Comparison of ENCODE assay signal across 8 cellular contexts in the genomic region with DNA sequence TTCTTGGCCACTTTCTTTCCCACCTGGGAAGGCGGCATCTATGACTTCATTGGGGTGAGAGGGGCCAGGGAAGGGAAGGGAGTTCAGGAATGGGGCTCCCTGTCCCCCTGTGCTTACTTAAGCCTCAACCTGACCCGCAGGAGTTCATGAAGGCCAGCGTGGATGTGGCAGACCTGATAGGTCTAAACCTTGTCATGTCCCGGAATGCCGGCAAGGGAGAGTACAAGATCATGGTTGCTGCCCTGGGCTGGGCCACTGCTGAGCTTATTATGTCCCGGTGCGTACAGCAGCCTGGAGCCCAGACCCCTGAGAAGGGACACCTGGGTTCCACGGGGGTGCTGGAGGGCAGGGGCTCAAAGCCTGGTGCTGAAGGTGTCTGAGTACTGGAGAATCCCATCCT. TPM values are rescaled to one million over a fixed set of nuclear protein-coding genes. Genes with fewer than 3 reads are reported as not detected.
DNase-seq lines count a peak whose midpoint lies in the region; ATAC-seq, FAIRE-seq and TF ChIP-seq lines count a peak whose summit lies in the region.

No MANE protein-coding gene starts in this region.

- peak overlapping the region; percentile 94 for H3K9ac ChIP-seq in HUES6 (ENCODE audit: low read length)

- no peaks in the 10 kb centered on the region for H3K9me3 Mint-ChIP-seq in MCF 10A (ENCODE audit: unreplicated experiment)
- no peaks in the 10 kb centered on the region for H3K9me3 Mint-ChIP-seq in naive B cell

- H3K36me3 ChIP-seq in HUES6 (ENCODE audit: control insufficient read depth, insufficient read depth, low read length), result peaks cover 30% of the 10 kb centered on the region

- CTCF ChIA-PET in AG04450 (lab: Charles Lee), result interaction anchor here (2.0 kb wide), 1 partner anchor 10 kb away, joined by 4 read pairs; no protein-coding TSS in a partner anchor
- CTCF ChIA-PET in MCF 10A (lab: Yijun Ruan, JAX), result interaction anchor here (0.6 to 1.0 kb wide), 2 partner anchors 36 to 73 kb away, joined by 4 read pairs; no protein-coding TSS in a partner anchor

- TF ChIP-seq CTCF in AG04450 (IDR thresholded peaks at IDR 0.05; ENCODE audit: low read depth, low read length), result no peak
- no peak for TF ChIP-seq CTCF in MCF 10A (IDR thresholded peaks at IDR 0.05; ENCODE audit: unreplicated experiment)
- no peak for TF ChIP-seq CTCF in D721Med (IDR thresholded peaks at IDR 0.05; ENCODE audit: insufficient read depth, missing control alignments)

- H3K27me3 ChIP-seq in AG04450 (ENCODE audit: control insufficient read depth, insufficient read depth, low read length), result no peaks in the 10 kb centered on the region
- no peaks in the 10 kb centered on the region for H3K27me3 ChIP-seq in HUES6 (ENCODE audit: control insufficient read depth, insufficient read depth, low read length)

- H3K4me3 Mint-ChIP-seq in MCF 10A (ENCODE audit: unreplicated experiment) (peak overlapping the region; percentile 89), naive B cell (peak overlapping the region; percentile 82 to 95 (median 88))

- DNase-seq in AG04450 (ENCODE audit: low read depth, low spot score) (no peak), MCF 10A (ENCODE audit: unreplicated experiment) (no peak), naive B cell (no peak), dedifferentiated amniotic fluid mesenchymal stem cell (ENCODE audit: extremely low spot score) (no peak), AG20443 (ENCODE audit: low spot score) (no peak), D721Med (ENCODE audit: insufficient read length, low spot score) (no peak)
- DNase-seq in activated CD4-positive, CD25-positive, alpha-beta regulatory T cell (lab: John Stamatoyannopoulos, UW), result no peak

- H3K27ac ChIP-seq in AG04450 (ENCODE audit: low read depth, low read length), result no peak overlapping the region
- no peak overlapping the region for H3K27ac ChIP-seq in HUES6 (ENCODE audit: low read depth, low read length)

- H3K36me3 Mint-ChIP-seq in MCF 10A (ENCODE audit: insufficient read depth, unreplicated experiment) (no peaks in the 10 kb centered on the region), naive B cell (peaks cover 0 to 14% of the 10 kb centered on the region in 2 donors)

- no peak for ATAC-seq in naive B cell (ENCODE audit: low read depth in 2 of 2)

- peaks cover 12% of the 10 kb centered on the region for H3K4me1 ChIP-seq in HUES6 (ENCODE audit: control insufficient read depth, insufficient read depth, low read length)

- H3K27ac Mint-ChIP-seq in MCF 10A (ENCODE audit: low read depth, unreplicated experiment) (peak overlapping the region; percentile 92), naive B cell (peak overlapping the region in 5 of 6 donors; percentile 69 to 94 (median 88))

- TSS peak; percentile 63 for BruUV-seq in MCF 10A (replicated peaks; lab: Mats Ljungman, UMichigan)

- H3K9me3 ChIP-seq in AG04450 (ENCODE audit: control insufficient read depth, insufficient read depth, low read length) (peaks cover 3% of the 10 kb centered on the region; the same call in 1 of the 2 replicates), HUES6 (ENCODE audit: control insufficient read depth, insufficient read depth, low read depth, low read length) (no peaks in the 10 kb centered on the region)

- intact Hi-C loops in MCF 10A (cut with micrococcal nuclease), result loop anchor here (5.0 kb wide), 1 partner anchor 81 kb away; the partner anchor contains the start of gene RBM42

- FAIRE-seq in D721Med (lab: Jason Lieb, UNC), result no peak

- peak overlapping the region; percentile 88 for H3K4me3 ChIP-seq in AG04450 (ENCODE audit: low read depth, low read length)
- peak overlapping the region; percentile 89 for H3K4me3 ChIP-seq in HUES6 (ENCODE audit: low read depth, low read length)

- POLR2A ChIA-PET in AG04450 (lab: Yijun Ruan, JAX) (interaction anchor here (0.6 kb wide), 1 partner anchor 166 kb away, joined by 3 read pairs; no protein-coding TSS in a partner anchor), MCF 10A (lab: Yijun Ruan, JAX) (interaction anchor here (1.0 to 2.0 kb wide), 2 partner anchors 9 to 66 kb away, joined by 3 to 7 read pairs; partner anchors contain the start of gene HAUS5)

- H3K4me1 Mint-ChIP-seq in MCF 10A (ENCODE audit: insufficient read depth, unreplicated experiment) (peaks cover 34% of the 10 kb centered on the region), naive B cell (peaks cover 30 to 51% (median 41%) of the 10 kb centered on the region in 3 donors)

- H3K27me3 Mint-ChIP-seq in MCF 10A (ENCODE audit: insufficient read depth, unreplicated experiment) (no peaks in the 10 kb centered on the region), naive B cell (no peaks in the 10 kb centered on the region)

RNA-seq across cellular contexts. Expression of gene TMEM147, which starts 1.1 kb away (rescaled TPM):
- polyA plus RNA-seq in AG04450 (2011; rRNA removed), result 88.7 and 116 TPM in 2 replicates
- 86.7 and 110 TPM in 2 replicates for polyA minus RNA-seq in AG04450 (2011; rRNA and poly(A)+ RNA removed)
- 110 and 123 TPM in 2 replicates for total RNA-seq in MCF 10A (2022)
- polyA plus RNA-seq in naive B cell (ENCODE audit: low read depth in 6 of 6), result 100 to 1,000 TPM; 153 to 293 (median 162) TPM

RNA-seq across cellular contexts. Expression of gene GAPDHS, which starts 13.3 kb away (rescaled TPM):
- polyA plus RNA-seq in AG04450 (2011; rRNA removed), result not detected in 2 replicates
- not detected in 2 replicates for polyA minus RNA-seq in AG04450 (2011; rRNA and poly(A)+ RNA removed)
- not detected in 2 replicates for total RNA-seq in MCF 10A (2022)
- not detected for polyA plus RNA-seq in naive B cell (ENCODE audit: low read depth in 6 of 6)

RNA-seq across cellular contexts. Expression of gene ATP4A, which starts 16.9 kb away (rescaled TPM):
- not detected in 2 replicates for polyA plus RNA-seq in AG04450 (2011; rRNA removed)
- not detected in 2 replicates for polyA minus RNA-seq in AG04450 (2011; rRNA and poly(A)+ RNA removed)
- total RNA-seq in MCF 10A (2022), result not detected in 2 replicates
- polyA plus RNA-seq in naive B cell (ENCODE audit: low read depth in 6 of 6), result not detected

RNA-seq across cellular contexts. Expression of gene SBSN, which starts 18.4 kb away (rescaled TPM):
- polyA plus RNA-seq in AG04450 (2011; rRNA removed) (1.8 and 2.1 TPM in 2 replicates), naive B cell (ENCODE audit: low read depth in 6 of 6) (not detected)
- polyA minus RNA-seq in AG04450 (2011; rRNA and poly(A)+ RNA removed), result 0.30 and 1.1 TPM in 2 replicates
- 0.61 TPM in 1 of 2 replicates, not detected in the other for total RNA-seq in MCF 10A (2022)

RNA-seq across cellular contexts. Expression of gene DMKN, which starts 33.1 kb away (rescaled TPM):
- polyA plus RNA-seq in AG04450 (2011; rRNA removed) (1.3 and 1.6 TPM in 2 replicates), naive B cell (ENCODE audit: low read depth in 6 of 6) (1 to 10 TPM in 2 of 6 donors, not detected in 4; 2.6 to 3.1 TPM)
- polyA minus RNA-seq in AG04450 (2011; rRNA and poly(A)+ RNA removed), result 0.35 and 0.46 TPM in 2 replicates
- 86.2 and 90.7 TPM in 2 replicates for total RNA-seq in MCF 10A (2022)
